8 cellular contexts compared by ENCODE assay signal in the genomic region with DNA sequence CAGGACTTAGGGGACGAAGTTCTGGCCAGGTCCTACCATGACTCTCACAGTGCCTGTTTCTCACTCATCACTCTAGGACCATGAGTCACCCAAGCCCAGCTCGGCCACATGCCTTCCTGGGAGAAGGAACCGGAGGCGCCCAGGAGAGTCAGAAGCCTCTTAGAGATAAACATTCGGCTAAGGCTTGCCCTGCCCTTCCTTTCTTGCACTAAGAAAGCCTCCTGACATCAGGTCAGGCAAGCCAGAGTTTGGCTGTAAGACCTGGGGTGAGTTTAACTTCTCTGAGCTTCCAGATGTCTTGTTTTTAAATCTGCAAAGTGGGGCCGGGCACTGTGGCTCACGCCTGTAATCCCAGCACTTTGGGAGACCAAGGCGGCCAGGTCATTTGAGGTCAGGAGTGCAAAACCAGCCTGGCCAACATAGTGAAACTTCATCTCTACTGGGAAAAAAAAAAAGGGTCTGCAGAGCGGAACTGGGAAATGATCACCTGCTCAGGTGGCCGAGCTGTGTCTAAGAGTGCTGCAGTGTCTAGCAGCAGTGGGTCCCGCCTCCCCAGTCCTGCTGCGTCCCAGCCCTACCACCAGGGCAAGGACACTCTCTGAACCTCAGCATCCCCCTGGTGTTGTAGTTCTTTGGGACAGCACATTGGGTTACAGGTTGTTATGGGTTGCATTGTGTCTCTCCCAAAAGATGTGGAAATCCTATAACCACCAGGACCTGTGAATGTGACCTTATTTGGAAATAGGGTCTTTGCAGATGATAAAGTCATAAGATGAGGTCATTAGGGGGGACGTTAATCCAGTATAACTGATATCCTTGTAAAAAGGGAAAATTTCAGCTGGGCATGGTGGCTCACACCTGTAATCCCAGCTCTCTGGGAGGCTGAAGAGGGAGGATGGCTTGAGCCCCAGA. TPM values are rescaled to one million over a fixed set of nuclear protein-coding genes. Genes with fewer than 3 reads are reported as not detected.
DNase-seq lines count a peak whose midpoint lies in the region; ATAC-seq and TF ChIP-seq lines count a peak whose summit lies in the region.

No MANE protein-coding gene starts in this region.

- no peak for DNase-seq in CD8-positive, alpha-beta T cell
- peak; percentile 53 for DNase-seq in HT-29 (ENCODE audit: low spot score)
- DNase-seq in astrocyte of the spinal cord (ENCODE audit: low read depth, low spot score), result peak; percentile 73
- DNase-seq in myocyte (ENCODE audit: low read depth), result peak; percentile 49
- no peak for DNase-seq in NCI-H526 treated with DMSO at 0.1 percent for 48 hours (lab: John Stamatoyannopoulos, UW)
- no peak for DNase-seq in NCI-H2107 (lab: John Stamatoyannopoulos, UW)

- peaks cover 17% of the 10 kb centered on the region for H3K4me1 ChIP-seq in CD8-positive, alpha-beta T cell (ENCODE audit: insufficient read depth, low read length)

- CTCF ChIA-PET in CD8-positive, alpha-beta T cell (lab: Charles Lee), result interaction anchor here (1.0 to 2.9 kb wide), 2 partner anchors 10 to 28 kb away, joined by 3 to 9 read pairs; no protein-coding TSS in a partner anchor

- H3K4me3 Mint-ChIP-seq in CD8-positive, alpha-beta T cell, result peak overlapping the region; percentile 22

- H3K27me3 Mint-ChIP-seq in CD8-positive, alpha-beta T cell (ENCODE audit: low read depth), result peaks cover under 1% of the 10 kb centered on the region

- H3K27ac ChIP-seq in CD8-positive, alpha-beta T cell (ENCODE audit: low read depth, low read length), result no peak overlapping the region

- no peaks in the 10 kb centered on the region for H3K9me3 Mint-ChIP-seq in CD8-positive, alpha-beta T cell

- no peak for TF ChIP-seq CTCF in CD8-positive, alpha-beta T cell (IDR thresholded peaks at IDR 0.05)
- no peak for TF ChIP-seq CTCF in astrocyte of the spinal cord (IDR thresholded peaks at IDR 0.05; ENCODE audit: low read depth, low read length)

- no peaks in the 10 kb centered on the region for H3K27me3 ChIP-seq in CD8-positive, alpha-beta T cell (ENCODE audit: insufficient read depth, low read length)

- no peaks in the 10 kb centered on the region for H3K36me3 ChIP-seq in CD8-positive, alpha-beta T cell (ENCODE audit: insufficient read depth, low read length)

- peaks cover 29% of the 10 kb centered on the region for H3K4me1 Mint-ChIP-seq in CD8-positive, alpha-beta T cell (ENCODE audit: low read depth)

- no peaks in the 10 kb centered on the region for H3K9me3 ChIP-seq in CD8-positive, alpha-beta T cell (ENCODE audit: low read length)

- no peak for ATAC-seq in CD8-positive, alpha-beta T cell
- ATAC-seq in HG02763 (IDR thresholded peaks at IDR 0.05; ENCODE audit: unreplicated experiment) (no peak), GM19328 (IDR thresholded peaks at IDR 0.05; ENCODE audit: unreplicated experiment) (no peak)

- POLR2A ChIA-PET in CD8-positive, alpha-beta T cell (lab: Charles Lee), result no interaction called here

- intact Hi-C loops in CD8-positive, alpha-beta T cell (cut with DNase I, micrococcal nuclease), result loop anchor here (5.0 kb wide), 3 partner anchors 33 to 783 kb away; partner anchors contain the start of genes CD81 (in 1 of the 2) and RHOG (in 1 of the 2)

- in situ Hi-C loops in astrocyte of the spinal cord (cut with HindIII; ENCODE audit: low sequenced_read_pairs), result no loop called here

- H3K4me3 ChIP-seq in CD8-positive, alpha-beta T cell (ENCODE audit: low read depth, low read length), result no peak overlapping the region
- no peak overlapping the region for H3K4me3 ChIP-seq in astrocyte of the spinal cord (ENCODE audit: low read depth, low read length)

- no peak overlapping the region for H3K27ac Mint-ChIP-seq in CD8-positive, alpha-beta T cell

- H3K36me3 Mint-ChIP-seq in CD8-positive, alpha-beta T cell, result peaks cover 8% of the 10 kb centered on the region

RNA-seq across cellular contexts. Expression of gene CARS1, which starts 1.8 kb away (rescaled TPM):
- 10 to 100 TPM; 34.2 to 34.7 TPM for total RNA-seq in CD8-positive, alpha-beta T cell
- total RNA-seq in HT-29 (2014; rRNA removed; shearing (Covaris generic)), result 47.7 and 55.8 TPM in 2 replicates
- 60.7 and 73.1 TPM in 2 replicates for total RNA-seq in myocyte
- 103 TPM for polyA plus RNA-seq in myocyte (2012)

Comparison
In these comparisons a context has a peak if more than half of its experiments do, and no peak if none do; other contexts are left out.
1. DNase-seq: peak in HT-29 (single experiment), astrocyte of the spinal cord (single experiment) and myocyte (single experiment); none in CD8-positive, alpha-beta T cell (0 of 7), NCI-H526 treated with DMSO at 0.1 percent for 48 hours (single experiment) and NCI-H2107 (single experiment).